11 cellular contexts compared by ENCODE assay signal in the genomic region with DNA sequence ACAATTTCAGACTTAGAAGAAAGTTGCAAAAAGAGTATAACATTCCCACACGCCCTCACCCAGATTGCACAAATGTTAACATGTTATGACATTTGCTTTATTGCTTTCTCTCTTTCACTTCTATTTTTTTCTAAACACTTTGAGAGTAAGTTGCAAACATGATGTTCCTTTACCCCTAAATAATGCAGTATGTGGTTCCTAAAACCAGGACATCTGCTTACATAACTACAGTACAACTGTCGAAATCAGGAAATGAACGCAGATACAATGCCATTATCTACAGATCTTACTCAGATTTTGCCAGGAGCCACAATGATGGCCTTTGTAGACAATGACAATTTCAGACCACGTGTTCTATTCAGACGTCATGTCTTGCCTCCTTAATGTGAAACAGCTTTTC. TPM values are rescaled to one million over a fixed set of nuclear protein-coding genes. Genes with fewer than 3 reads are reported as not detected.
DNase-seq lines count a peak whose midpoint lies in the region; ATAC-seq and TF ChIP-seq lines count a peak whose summit lies in the region.
"Had no signal": no experiment of that assay in that cellular context is flagged by ENCODE, and none has a peak within 500 bp of the region (broad histone marks: within the 10 kb centered on the region; RNA-seq: fewer than 3 reads in every experiment).

No MANE protein-coding gene starts in this region.

- DNase-seq in AG20443 (ENCODE audit: low spot score) (peak; percentile 41), iris pigment epithelial cell (ENCODE audit: low read depth) (peak; percentile 74), esophagus squamous epithelium (lab: John Stamatoyannopoulos, UW) (no peak), DMS114 treated with DMSO at 0.1 percent for 48 hours (lab: John Stamatoyannopoulos, UW; ENCODE audit: unreplicated experiment) (no peak)
- no peak for DNase-seq in T-helper 2 cell treated with Interferon-gamma antibody and Interleukin-4, amounts not matched to agents 5 μg/mL and 100 μg/mL, for 36 hours (ENCODE audit: low spot score)
- DNase-seq: amniotic stem cell, kidney glomerular epithelial cell had no signal

- H3K27ac ChIP-seq in esophagus squamous epithelium = peak overlapping the region in 2 of 4 donors; percentile 37 to 67

- H3K4me1 Mint-ChIP-seq in T-helper 2 cell treated with Interferon-gamma antibody and Interleukin-4, amounts not matched to agents 5 μg/mL and 100 μg/mL, for 36 hours (ENCODE audit: low read depth) = peaks cover 21% of the 10 kb centered on the region

- no peaks in the 10 kb centered on the region for H3K27me3 ChIP-seq in esophagus squamous epithelium

- H3K27me3 Mint-ChIP-seq in T-helper 2 cell treated with Interferon-gamma antibody and Interleukin-4, amounts not matched to agents 5 μg/mL and 100 μg/mL, for 36 hours (ENCODE audit: low read depth) = no peaks in the 10 kb centered on the region

- WGBS in esophagus squamous epithelium, 2 donors = 32 to 54% methylated on average over 5 of the region's 5 CpGs

- no peak overlapping the region for H3K4me3 Mint-ChIP-seq in T-helper 2 cell treated with Interferon-gamma antibody and Interleukin-4, amounts not matched to agents 5 μg/mL and 100 μg/mL, for 36 hours

- no peaks in the 10 kb centered on the region for H3K9me3 Mint-ChIP-seq in T-helper 2 cell treated with Interferon-gamma antibody and Interleukin-4, amounts not matched to agents 5 μg/mL and 100 μg/mL, for 36 hours

- peak; percentile 57 for ATAC-seq in GM19395 (IDR thresholded peaks at IDR 0.05; ENCODE audit: unreplicated experiment)
- ATAC-seq in HG02840 (IDR thresholded peaks at IDR 0.05; ENCODE audit: low FRiP score, unreplicated experiment) = no peak
- ATAC-seq in GM19452 (IDR thresholded peaks at IDR 0.05; ENCODE audit: unreplicated experiment) = no peak

- peaks cover 0 to 27% (median 0%) of the 10 kb centered on the region in 3 donors for H3K4me1 ChIP-seq in esophagus squamous epithelium

- no peak for TF ChIP-seq POLR2A in esophagus squamous epithelium (IDR thresholded peaks at IDR 0.05)

- H3K27ac Mint-ChIP-seq in T-helper 2 cell treated with Interferon-gamma antibody and Interleukin-4, amounts not matched to agents 5 μg/mL and 100 μg/mL, for 36 hours = peak overlapping the region; percentile 27

- no peaks in the 10 kb centered on the region for H3K9me3 ChIP-seq in esophagus squamous epithelium

- TF ChIP-seq CTCF in esophagus squamous epithelium (IDR thresholded peaks at IDR 0.05) = no peak

- peaks cover 5 to 87% (median 31%) of the 10 kb centered on the region in 3 donors for H3K36me3 ChIP-seq in esophagus squamous epithelium

- peaks cover 17% of the 10 kb centered on the region for H3K36me3 Mint-ChIP-seq in T-helper 2 cell treated with Interferon-gamma antibody and Interleukin-4, amounts not matched to agents 5 μg/mL and 100 μg/mL, for 36 hours (ENCODE audit: low read depth)

- intact Hi-C loops in esophagus squamous epithelium (cut with DNase I) = no loop called here

- H3K4me3 ChIP-seq in esophagus squamous epithelium = no peak overlapping the region

RNA-seq across cellular contexts. Expression of a gene that starts 22.4 kb away (rescaled TPM):
- total RNA-seq in esophagus squamous epithelium = 10 to 100 TPM; 24.6 to 31.2 (median 27.1) TPM
- total RNA-seq: G401 had no signal

RNA-seq across cellular contexts. Expression of a gene that starts 48.1 kb away (rescaled TPM):
- 10 to 100 TPM in 1 of 4 donors, 1 to 10 TPM in 3; 1.8 to 13.0 (median 6.6) TPM for total RNA-seq in esophagus squamous epithelium

Comparison
In these comparisons a context has a peak if more than half of its experiments do, and no peak if none do; other contexts are left out.
1. DNase-seq: peak in AG20443 (single experiment) and iris pigment epithelial cell (single experiment); none in T-helper 2 cell treated with Interferon-gamma antibody and Interleukin-4, amounts not matched to agents 5 μg/mL and 100 μg/mL, for 36 hours (single experiment), esophagus squamous epithelium (single experiment) and DMS114 treated with DMSO at 0.1 percent for 48 hours (single experiment).